1 cellular context compared by ENCODE assay signal in the genomic region with DNA sequence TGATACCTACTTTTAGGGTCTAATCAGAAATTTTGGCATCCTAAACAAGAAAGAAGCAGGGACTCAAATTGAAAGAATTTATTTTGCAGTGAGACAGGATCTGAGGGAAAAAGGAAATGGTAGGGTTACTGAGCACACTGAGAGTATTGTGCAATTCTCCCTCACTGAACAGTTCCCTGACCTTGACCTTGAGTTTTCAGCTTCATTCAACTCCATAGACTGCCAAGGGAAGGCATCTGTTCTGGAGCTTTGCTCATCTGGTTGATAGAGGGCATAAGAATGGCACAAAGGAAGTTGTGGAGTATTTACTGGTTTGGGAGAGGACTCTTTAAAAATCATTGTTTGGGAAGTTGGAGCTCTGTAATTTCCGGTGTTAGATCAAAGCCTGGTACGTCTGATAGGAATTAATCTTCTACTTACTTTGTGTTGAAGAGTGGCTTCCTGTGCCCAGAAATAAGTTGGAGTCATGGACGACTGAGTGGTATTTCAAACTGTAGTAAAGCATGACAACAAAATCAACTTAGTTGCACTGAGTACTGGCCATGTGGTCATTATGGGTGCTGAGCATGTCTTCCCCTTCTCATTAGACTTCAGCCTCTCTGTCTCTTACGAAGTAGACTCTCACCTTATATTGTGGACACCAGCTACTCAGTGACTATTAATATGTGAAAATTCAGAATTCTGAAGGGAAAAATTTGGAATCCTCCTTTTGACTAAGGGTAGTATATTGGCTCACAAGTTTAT.
TF ChIP-seq lines count a peak whose summit lies in the region.

No MANE protein-coding gene starts in this region.

TF ChIP-seq in HepG2, 621 proteins besides CTCF, POLR2A, EP300 and RAD21 (continued from another document and continues in another):
- TF ChIP-seq, protein P1, sequence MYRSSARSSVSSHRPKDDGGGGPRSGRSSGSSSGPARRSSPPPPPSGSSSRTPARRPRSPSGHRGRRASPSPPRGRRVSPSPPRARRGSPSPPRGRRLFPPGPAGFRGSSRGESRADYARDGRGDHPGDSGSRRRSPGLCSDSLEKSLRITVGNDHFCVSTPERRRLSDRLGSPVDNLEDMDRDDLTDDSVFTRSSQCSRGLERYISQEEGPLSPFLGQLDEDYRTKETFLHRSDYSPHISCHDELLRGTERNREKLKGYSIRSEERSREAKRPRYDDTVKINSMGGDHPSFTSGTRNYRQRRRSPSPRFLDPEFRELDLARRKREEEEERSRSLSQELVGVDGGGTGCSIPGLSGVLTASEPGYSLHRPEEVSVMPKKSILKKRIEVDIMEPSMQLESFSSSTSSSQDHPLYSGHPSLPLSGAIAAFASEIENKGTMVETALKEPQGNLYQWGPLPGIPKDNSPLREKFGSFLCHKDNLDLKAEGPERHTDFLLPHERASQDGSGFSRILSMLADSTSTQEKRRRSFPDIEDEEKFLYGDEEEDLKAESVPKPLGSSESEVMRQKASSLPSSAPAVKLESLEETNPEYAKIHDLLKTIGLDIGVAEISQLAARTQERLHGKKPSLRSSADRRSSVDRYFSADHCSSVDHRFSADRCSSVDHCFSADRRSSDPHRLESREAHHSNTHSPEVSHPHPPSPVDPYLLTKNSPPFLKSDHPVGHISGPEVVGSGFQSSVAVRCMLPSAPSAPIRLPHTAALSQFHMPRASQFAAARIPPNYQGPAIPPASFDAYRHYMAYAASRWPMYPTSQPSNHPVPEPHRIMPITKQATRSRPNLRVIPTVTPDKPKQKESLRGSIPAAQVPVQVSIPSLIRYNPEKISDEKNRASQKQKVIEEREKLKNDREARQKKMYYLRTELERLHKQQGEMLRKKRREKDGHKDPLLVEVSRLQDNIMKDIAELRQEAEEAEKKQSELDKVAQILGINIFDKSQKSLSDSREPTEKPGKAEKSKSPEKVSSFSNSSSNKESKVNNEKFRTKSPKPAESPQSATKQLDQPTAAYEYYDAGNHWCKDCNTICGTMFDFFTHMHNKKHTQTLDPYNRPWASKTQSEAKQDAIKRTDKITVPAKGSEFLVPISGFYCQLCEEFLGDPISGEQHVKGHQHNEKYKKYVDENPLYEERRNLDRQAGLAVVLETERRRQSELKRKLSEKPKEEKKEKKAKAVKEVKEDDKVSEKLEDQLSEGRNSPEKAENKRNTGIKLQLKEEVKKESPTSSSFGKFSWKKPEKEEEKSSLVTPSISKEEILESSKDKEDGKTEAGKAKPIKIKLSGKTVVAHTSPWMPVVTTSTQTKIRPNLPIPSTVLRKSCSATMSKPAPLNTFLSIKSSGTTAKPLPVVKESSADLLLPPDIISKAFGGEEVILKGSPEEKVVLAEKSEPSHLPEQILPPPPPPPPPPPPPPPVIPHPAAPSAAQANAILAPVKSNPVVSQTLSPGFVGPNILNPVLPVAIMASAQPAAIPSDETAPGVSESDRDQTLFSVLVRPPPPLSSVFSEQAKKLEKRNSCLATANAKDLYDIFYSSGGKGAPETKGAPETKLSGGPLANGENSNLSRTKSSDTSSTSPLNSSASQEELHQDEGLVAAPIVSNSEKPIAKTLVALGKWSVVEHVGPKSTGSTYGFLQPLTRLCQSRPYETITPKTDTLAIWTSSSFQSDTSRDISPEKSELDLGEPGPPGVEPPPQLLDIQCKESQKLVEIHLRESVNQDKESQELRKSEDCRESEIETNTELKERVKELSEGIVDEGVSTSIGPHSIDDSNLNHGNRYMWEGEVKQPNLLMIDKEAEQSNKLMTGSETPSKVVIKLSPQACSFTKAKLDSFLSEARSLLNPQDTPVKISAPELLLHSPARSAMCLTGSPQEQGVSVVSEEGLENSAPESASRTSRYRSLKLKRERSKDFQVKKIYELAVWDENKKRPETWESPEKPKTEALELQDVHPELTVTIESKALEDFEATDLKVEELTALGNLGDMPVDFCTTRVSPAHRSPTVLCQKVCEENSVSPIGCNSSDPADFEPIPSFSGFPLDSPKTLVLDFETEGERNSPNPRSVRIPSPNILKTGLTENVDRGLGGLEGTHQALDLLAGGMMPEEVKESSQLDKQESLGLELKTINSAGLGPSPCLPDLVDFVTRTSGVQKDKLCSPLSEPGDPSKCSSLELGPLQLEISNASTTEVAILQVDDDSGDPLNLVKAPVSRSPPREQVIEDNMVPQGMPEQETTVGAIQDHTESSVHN (CRISPR knock-in tag; IDR thresholded peaks at IDR 0.05): no peak
- TF ChIP-seq MTA3 (CRISPR knock-in tag; IDR thresholded peaks at IDR 0.05) (no peak), ZNF432 (CRISPR knock-in tag; IDR thresholded peaks at IDR 0.05; ENCODE audit: borderline replicate concordance) (no peak), ZNF451 (CRISPR knock-in tag; IDR thresholded peaks at IDR 0.05) (no peak), CREB1 (IDR thresholded peaks at IDR 0.05) (no peak), CREB1 (CRISPR knock-in tag; IDR thresholded peaks at IDR 0.05) (no peak), ZNF703 (CRISPR knock-in tag; IDR thresholded peaks at IDR 0.05; ENCODE audit: borderline replicate concordance) (no peak), ZNF768 (CRISPR knock-in tag; IDR thresholded peaks at IDR 0.05) (no peak), ZNF75D (CRISPR knock-in tag; IDR thresholded peaks at IDR 0.05; ENCODE audit: borderline replicate concordance) (no peak), KAT8 (CRISPR knock-in tag; IDR thresholded peaks at IDR 0.05) (peak; percentile 68; the same call in 1 of the 2 replicates), ZNF670 (CRISPR knock-in tag; IDR thresholded peaks at IDR 0.05; ENCODE audit: borderline replicate concordance) (peak; percentile 58; the same call in 1 of the 2 replicates), CBX5 (CRISPR knock-in tag; IDR thresholded peaks at IDR 0.05; ENCODE audit: borderline replicate concordance) (no peak), NR2F1 (CRISPR knock-in tag; IDR thresholded peaks at IDR 0.05) (peak; percentile 56 to 74; a peak in 3 of 4 replicates), SP2 (CRISPR knock-in tag; IDR thresholded peaks at IDR 0.05) (no peak), NKX3-1 (CRISPR knock-in tag; IDR thresholded peaks at IDR 0.05) (no peak), SPEN (CRISPR knock-in tag; IDR thresholded peaks at IDR 0.05; ENCODE audit: low read depth) (no peak), CBFB (CRISPR knock-in tag; IDR thresholded peaks at IDR 0.05) (no peak), GATA4 (IDR thresholded peaks at IDR 0.05; ENCODE audit: borderline replicate concordance, low read depth) (no peak), ZNF749 (CRISPR knock-in tag; IDR thresholded peaks at IDR 0.05; ENCODE audit: borderline replicate concordance) (no peak), SP5 (CRISPR knock-in tag; IDR thresholded peaks at IDR 0.05; ENCODE audit: borderline replicate concordance, low read depth) (no peak)
- TF ChIP-seq, protein P2, sequence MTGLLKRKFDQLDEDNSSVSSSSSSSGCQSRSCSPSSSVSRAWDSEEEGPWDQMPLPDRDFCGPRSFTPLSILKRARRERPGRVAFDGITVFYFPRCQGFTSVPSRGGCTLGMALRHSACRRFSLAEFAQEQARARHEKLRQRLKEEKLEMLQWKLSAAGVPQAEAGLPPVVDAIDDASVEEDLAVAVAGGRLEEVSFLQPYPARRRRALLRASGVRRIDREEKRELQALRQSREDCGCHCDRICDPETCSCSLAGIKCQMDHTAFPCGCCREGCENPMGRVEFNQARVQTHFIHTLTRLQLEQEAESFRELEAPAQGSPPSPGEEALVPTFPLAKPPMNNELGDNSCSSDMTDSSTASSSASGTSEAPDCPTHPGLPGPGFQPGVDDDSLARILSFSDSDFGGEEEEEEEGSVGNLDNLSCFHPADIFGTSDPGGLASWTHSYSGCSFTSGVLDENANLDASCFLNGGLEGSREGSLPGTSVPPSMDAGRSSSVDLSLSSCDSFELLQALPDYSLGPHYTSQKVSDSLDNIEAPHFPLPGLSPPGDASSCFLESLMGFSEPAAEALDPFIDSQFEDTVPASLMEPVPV (CRISPR knock-in tag; IDR thresholded peaks at IDR 0.05): no peak
- TF ChIP-seq, protein P3, sequence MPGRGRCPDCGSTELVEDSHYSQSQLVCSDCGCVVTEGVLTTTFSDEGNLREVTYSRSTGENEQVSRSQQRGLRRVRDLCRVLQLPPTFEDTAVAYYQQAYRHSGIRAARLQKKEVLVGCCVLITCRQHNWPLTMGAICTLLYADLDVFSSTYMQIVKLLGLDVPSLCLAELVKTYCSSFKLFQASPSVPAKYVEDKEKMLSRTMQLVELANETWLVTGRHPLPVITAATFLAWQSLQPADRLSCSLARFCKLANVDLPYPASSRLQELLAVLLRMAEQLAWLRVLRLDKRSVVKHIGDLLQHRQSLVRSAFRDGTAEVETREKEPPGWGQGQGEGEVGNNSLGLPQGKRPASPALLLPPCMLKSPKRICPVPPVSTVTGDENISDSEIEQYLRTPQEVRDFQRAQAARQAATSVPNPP (CRISPR knock-in tag; IDR thresholded peaks at IDR 0.05): no peak
- TF ChIP-seq, protein P4, sequence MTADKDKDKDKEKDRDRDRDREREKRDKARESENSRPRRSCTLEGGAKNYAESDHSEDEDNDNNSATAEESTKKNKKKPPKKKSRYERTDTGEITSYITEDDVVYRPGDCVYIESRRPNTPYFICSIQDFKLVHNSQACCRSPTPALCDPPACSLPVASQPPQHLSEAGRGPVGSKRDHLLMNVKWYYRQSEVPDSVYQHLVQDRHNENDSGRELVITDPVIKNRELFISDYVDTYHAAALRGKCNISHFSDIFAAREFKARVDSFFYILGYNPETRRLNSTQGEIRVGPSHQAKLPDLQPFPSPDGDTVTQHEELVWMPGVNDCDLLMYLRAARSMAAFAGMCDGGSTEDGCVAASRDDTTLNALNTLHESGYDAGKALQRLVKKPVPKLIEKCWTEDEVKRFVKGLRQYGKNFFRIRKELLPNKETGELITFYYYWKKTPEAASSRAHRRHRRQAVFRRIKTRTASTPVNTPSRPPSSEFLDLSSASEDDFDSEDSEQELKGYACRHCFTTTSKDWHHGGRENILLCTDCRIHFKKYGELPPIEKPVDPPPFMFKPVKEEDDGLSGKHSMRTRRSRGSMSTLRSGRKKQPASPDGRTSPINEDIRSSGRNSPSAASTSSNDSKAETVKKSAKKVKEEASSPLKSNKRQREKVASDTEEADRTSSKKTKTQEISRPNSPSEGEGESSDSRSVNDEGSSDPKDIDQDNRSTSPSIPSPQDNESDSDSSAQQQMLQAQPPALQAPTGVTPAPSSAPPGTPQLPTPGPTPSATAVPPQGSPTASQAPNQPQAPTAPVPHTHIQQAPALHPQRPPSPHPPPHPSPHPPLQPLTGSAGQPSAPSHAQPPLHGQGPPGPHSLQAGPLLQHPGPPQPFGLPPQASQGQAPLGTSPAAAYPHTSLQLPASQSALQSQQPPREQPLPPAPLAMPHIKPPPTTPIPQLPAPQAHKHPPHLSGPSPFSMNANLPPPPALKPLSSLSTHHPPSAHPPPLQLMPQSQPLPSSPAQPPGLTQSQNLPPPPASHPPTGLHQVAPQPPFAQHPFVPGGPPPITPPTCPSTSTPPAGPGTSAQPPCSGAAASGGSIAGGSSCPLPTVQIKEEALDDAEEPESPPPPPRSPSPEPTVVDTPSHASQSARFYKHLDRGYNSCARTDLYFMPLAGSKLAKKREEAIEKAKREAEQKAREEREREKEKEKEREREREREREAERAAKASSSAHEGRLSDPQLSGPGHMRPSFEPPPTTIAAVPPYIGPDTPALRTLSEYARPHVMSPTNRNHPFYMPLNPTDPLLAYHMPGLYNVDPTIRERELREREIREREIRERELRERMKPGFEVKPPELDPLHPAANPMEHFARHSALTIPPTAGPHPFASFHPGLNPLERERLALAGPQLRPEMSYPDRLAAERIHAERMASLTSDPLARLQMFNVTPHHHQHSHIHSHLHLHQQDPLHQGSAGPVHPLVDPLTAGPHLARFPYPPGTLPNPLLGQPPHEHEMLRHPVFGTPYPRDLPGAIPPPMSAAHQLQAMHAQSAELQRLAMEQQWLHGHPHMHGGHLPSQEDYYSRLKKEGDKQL (CRISPR knock-in tag; IDR thresholded peaks at IDR 0.05; ENCODE audit: low read depth): no peak
- TF ChIP-seq, protein P5, sequence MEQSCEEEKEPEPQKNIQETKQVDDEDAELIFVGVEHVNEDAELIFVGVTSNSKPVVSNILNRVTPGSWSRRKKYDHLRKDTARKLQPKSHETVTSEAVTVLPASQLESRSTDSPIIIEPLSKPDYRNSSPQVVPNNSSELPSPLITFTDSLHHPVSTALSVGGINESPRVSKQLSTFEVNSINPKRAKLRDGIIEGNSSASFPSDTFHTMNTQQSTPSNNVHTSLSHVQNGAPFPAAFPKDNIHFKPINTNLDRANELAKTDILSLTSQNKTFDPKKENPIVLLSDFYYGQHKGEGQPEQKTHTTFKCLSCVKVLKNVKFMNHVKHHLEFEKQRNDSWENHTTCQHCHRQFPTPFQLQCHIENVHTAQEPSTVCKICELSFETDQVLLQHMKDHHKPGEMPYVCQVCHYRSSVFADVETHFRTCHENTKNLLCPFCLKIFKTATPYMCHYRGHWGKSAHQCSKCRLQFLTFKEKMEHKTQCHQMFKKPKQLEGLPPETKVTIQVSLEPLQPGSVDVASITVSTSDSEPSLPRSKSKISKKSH (CRISPR knock-in tag; IDR thresholded peaks at IDR 0.05; ENCODE audit: borderline replicate concordance): no peak
- TF ChIP-seq, protein P6, sequence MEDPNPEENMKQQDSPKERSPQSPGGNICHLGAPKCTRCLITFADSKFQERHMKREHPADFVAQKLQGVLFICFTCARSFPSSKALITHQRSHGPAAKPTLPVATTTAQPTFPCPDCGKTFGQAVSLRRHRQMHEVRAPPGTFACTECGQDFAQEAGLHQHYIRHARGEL (CRISPR knock-in tag; IDR thresholded peaks at IDR 0.05): no peak
- TF ChIP-seq, protein P7, sequence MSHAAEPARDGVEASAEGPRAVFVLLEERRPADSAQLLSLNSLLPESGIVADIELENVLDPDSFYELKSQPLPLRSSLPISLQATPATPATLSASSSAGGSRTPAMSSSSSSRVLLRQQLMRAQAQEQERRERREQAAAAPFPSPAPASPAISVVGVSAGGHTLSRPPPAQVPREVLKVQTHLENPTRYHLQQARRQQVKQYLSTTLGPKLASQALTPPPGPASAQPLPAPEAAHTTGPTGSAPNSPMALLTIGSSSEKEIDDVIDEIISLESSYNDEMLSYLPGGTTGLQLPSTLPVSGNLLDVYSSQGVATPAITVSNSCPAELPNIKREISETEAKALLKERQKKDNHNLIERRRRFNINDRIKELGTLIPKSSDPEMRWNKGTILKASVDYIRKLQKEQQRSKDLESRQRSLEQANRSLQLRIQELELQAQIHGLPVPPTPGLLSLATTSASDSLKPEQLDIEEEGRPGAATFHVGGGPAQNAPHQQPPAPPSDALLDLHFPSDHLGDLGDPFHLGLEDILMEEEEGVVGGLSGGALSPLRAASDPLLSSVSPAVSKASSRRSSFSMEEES (CRISPR knock-in tag; IDR thresholded peaks at IDR 0.05): no peak
- TF ChIP-seq, protein P8, sequence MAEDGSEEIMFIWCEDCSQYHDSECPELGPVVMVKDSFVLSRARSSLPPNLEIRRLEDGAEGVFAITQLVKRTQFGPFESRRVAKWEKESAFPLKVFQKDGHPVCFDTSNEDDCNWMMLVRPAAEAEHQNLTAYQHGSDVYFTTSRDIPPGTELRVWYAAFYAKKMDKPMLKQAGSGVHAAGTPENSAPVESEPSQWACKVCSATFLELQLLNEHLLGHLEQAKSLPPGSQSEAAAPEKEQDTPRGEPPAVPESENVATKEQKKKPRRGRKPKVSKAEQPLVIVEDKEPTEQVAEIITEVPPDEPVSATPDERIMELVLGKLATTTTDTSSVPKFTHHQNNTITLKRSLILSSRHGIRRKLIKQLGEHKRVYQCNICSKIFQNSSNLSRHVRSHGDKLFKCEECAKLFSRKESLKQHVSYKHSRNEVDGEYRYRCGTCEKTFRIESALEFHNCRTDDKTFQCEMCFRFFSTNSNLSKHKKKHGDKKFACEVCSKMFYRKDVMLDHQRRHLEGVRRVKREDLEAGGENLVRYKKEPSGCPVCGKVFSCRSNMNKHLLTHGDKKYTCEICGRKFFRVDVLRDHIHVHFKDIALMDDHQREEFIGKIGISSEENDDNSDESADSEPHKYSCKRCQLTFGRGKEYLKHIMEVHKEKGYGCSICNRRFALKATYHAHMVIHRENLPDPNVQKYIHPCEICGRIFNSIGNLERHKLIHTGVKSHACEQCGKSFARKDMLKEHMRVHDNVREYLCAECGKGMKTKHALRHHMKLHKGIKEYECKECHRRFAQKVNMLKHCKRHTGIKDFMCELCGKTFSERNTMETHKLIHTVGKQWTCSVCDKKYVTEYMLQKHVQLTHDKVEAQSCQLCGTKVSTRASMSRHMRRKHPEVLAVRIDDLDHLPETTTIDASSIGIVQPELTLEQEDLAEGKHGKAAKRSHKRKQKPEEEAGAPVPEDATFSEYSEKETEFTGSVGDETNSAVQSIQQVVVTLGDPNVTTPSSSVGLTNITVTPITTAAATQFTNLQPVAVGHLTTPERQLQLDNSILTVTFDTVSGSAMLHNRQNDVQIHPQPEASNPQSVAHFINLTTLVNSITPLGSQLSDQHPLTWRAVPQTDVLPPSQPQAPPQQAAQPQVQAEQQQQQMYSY (CRISPR knock-in tag; IDR thresholded peaks at IDR 0.05): no peak
